ENCODE assay signal across 8 cellular contexts in the genomic region with DNA sequence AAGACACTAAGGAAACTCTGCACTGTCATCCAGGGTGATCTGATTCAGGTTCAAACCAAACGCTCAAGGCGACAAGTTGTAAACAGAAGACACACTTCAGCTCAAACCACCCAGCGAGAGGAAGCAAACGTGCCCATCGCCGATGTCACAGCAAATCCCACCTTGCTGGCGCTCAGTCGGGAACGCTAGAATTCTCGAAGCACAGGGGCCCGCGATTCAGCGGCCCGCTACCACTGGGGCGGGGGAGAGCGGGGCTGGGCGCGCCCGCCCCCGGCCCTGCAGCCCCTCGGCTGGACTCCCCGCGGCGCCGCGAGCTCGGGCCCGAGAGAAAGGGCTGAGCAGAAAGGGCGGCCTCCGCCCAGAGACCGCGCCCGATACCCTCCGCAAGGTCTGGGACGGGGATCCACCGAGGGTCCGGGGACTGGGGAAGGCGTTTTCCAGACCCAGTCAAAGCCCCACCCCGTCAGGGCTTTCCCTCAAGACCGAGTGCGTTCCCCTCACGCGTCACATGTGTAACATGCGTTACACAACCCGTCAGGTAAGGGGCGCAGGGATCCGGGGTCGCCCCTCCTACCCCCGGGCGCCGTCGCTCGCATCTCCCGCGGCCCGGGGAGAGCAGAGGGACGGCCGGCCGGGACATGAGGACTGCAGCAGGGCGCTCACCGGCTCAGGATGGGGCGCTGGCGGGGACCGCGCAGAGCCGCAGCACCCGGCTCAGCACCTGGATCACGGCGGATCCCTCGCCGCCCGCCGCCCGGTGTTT. TPM values are rescaled to one million over a fixed set of nuclear protein-coding genes. Genes with fewer than 3 reads are reported as not detected.
DNase-seq lines count a peak whose midpoint lies in the region; ATAC-seq and FAIRE-seq lines count a peak whose summit lies in the region.

No MANE protein-coding gene starts in this region.

- H3K27ac ChIP-seq in small intestine (ENCODE audit: low read depth in 1 of 2, low read length in 1 of 2), result peak overlapping the region; percentile 61 to 76

- 0 to 1% (median 0%) methylated on average over 55 to 74 of the region's 74 CpGs for WGBS in small intestine, 3 donors

- DNase-seq in C1 segment of cervical spinal cord (lab: John Stamatoyannopoulos, UW) (peak in 9 of 14 donors; percentile 20 to 65 (median 57)), SW480 (ENCODE audit: low spot score) (peak; percentile 49), anterior cingulate cortex (lab: John Stamatoyannopoulos, UW) (peak in 40 of 58 donors; percentile 4 to 74 (median 42)), small intestine (no peak), GOT3 (lab: John Stamatoyannopoulos, UW) (no peak)

- H3K9me3 ChIP-seq in small intestine (ENCODE audit: control insufficient read depth, low read depth), result no peaks in the 10 kb centered on the region

- no peaks in the 10 kb centered on the region for H3K36me3 ChIP-seq in small intestine (ENCODE audit: control insufficient read depth in 2 of 2, insufficient read depth in 2 of 2, low read length in 2 of 2)

- no peak for FAIRE-seq in small intestine (lab: Jason Lieb, UNC)

- ATAC-seq in GM19372 (IDR thresholded peaks at IDR 0.05; ENCODE audit: low read depth, unreplicated experiment) (peak; percentile 46), HG03460 (IDR thresholded peaks at IDR 0.05; ENCODE audit: unreplicated experiment) (peak; percentile 44)

- no peaks in the 10 kb centered on the region for H3K4me1 ChIP-seq in small intestine (ENCODE audit: control insufficient read depth in 2 of 2, insufficient read depth in 1 of 2, low read depth in 1 of 2, low read length in 1 of 2)

- H3K27me3 ChIP-seq in small intestine (ENCODE audit: control insufficient read depth in 2 of 2, insufficient read depth in 2 of 2, low read length in 2 of 2), result no peaks in the 10 kb centered on the region

- H3K4me3 ChIP-seq in iPS-11a (ENCODE audit: low read depth, low read length), result peak overlapping the region; percentile 82
- peak overlapping the region; percentile 70 to 90 for H3K4me3 ChIP-seq in small intestine (ENCODE audit: low read depth in 1 of 2, low read length in 2 of 2)

RNA-seq across cellular contexts. Expression of a gene that starts 0.5 kb away (rescaled TPM):
- 1 to 10 TPM; 2.7 to 4.7 (median 3.6) TPM for polyA plus RNA-seq in small intestine

Comparison
In these comparisons a context has a peak if more than half of its experiments do, and no peak if none do; other contexts are left out.
1. DNase-seq: peak in C1 segment of cervical spinal cord (9 of 14), SW480 (single experiment) and anterior cingulate cortex (40 of 58); none in small intestine (single experiment) and GOT3 (single experiment).